ENCODE assay signal across 17 cellular contexts in genomic region chr4:61527886-61528285, GRCh38.
DNase-seq lines count a peak whose midpoint lies in the region; ATAC-seq, FAIRE-seq and TF ChIP-seq lines count a peak whose summit lies in the region.
"Had no signal": no experiment of that assay in that cellular context is flagged by ENCODE, and none has a peak within 500 bp of the region (broad histone marks: within the 10 kb centered on the region; RNA-seq: fewer than 3 reads in every experiment).

No MANE protein-coding gene starts in this region.

- H3K27me3 Mint-ChIP-seq in astrocyte (ENCODE audit: low read depth, unreplicated experiment) = no peaks in the 10 kb centered on the region
- H3K27me3 Mint-ChIP-seq in naive thymus-derived CD8-positive, alpha-beta T cell = no peaks in the 10 kb centered on the region
- H3K27me3 Mint-ChIP-seq: CD8-positive, alpha-beta memory T cell had no signal

- no peak for DNase-seq in HepG2 (ENCODE audit: low spot score)
- DNase-seq in right lobe of liver = no peak
- DNase-seq in astrocyte (ENCODE audit: low read depth) = peak; percentile 55
- peak; percentile 11 for DNase-seq in iris pigment epithelial cell (ENCODE audit: low read depth)
- no peak for DNase-seq in naive thymus-derived CD8-positive, alpha-beta T cell
- DNase-seq in SIG-M5 (lab: John Stamatoyannopoulos, UW) = no peak
- DNase-seq in NCI-H1417 (lab: John Stamatoyannopoulos, UW) = no peak
- DNase-seq: AML-193; Caco-2; CD8-positive, alpha-beta memory T cell; DND-41; IMR-90 had no signal

- no peak for TF ChIP-seq CTCF in HepG2 (CRISPR knock-in tag; IDR thresholded peaks at IDR 0.05)
- TF ChIP-seq CTCF in right lobe of liver (IDR thresholded peaks at IDR 0.05) = no peak
- no peak for TF ChIP-seq CTCF in astrocyte (IDR thresholded peaks at IDR 0.05; ENCODE audit: insufficient read depth, low read depth, low read length)

- CTCF ChIA-PET in HepG2 (lab: Yijun Ruan, JAX; ENCODE audit: low intra/inter-chr PET ratio, low total read pairs) = no interaction called here

- BruUV-seq in HepG2 (replicated peaks; lab: Mats Ljungman, UMichigan) = no TSS peak

- H2AFZ ChIP-seq in HepG2 (ENCODE audit: low read length) (no peak overlapping the region), astrocyte (ENCODE audit: low read depth, low read length) (no peak overlapping the region)

- TF ChIP-seq EP300 in HepG2 (IDR thresholded peaks at IDR 0.05; ENCODE audit: low read depth in 2 of 2, low read length in 2 of 2) (no peak), HepG2 (CRISPR knock-in tag; IDR thresholded peaks at IDR 0.05; ENCODE audit: borderline replicate concordance) (no peak)

- H3K27ac ChIP-seq in HepG2 (ENCODE audit: extremely low read length, insufficient read depth, low read length) (no peak overlapping the region), right lobe of liver (no peak overlapping the region), astrocyte (ENCODE audit: low read depth, low read length) (no peak overlapping the region)
- H3K27ac ChIP-seq: 22Rv1, BLaER1, HL-60 had no signal

- intact Hi-C loops in HepG2 (cut with micrococcal nuclease; ENCODE audit: unreplicated experiment) (no loop called here), right lobe of liver (cut with DNase I) (no loop called here)

- no peak overlapping the region for H3K4me3 Mint-ChIP-seq in astrocyte (ENCODE audit: unreplicated experiment)
- no peak overlapping the region for H3K4me3 Mint-ChIP-seq in naive thymus-derived CD8-positive, alpha-beta T cell
- H3K4me3 Mint-ChIP-seq: CD8-positive, alpha-beta memory T cell had no signal

- H3K36me3 ChIP-seq in HepG2 (replicated peaks in 1 of 2; ENCODE audit: control insufficient read depth in 1 of 2, insufficient read depth in 2 of 2, low read length in 2 of 2) (no peaks in the 10 kb centered on the region), right lobe of liver (no peaks in the 10 kb centered on the region), astrocyte (ENCODE audit: insufficient read depth, low read length) (no peaks in the 10 kb centered on the region)
- H3K36me3 ChIP-seq: BLaER1 had no signal

- FAIRE-seq in HepG2 (lab: Jason Lieb, UNC) (no peak), astrocyte (lab: Jason Lieb, UNC) (no peak)

- H3K4me1 Mint-ChIP-seq in astrocyte (ENCODE audit: low read depth, unreplicated experiment) = peaks cover 21% of the 10 kb centered on the region
- H3K4me1 Mint-ChIP-seq in naive thymus-derived CD8-positive, alpha-beta T cell = no peaks in the 10 kb centered on the region
- H3K4me1 Mint-ChIP-seq: CD8-positive, alpha-beta memory T cell had no signal

- H3K79me2 ChIP-seq in HepG2 (ENCODE audit: insufficient read depth, low read length) (no peaks in the 10 kb centered on the region), astrocyte (ENCODE audit: insufficient read depth, low read length) (no peaks in the 10 kb centered on the region)

- no peak for TF ChIP-seq RAD21 in HepG2 (CRISPR knock-in tag; IDR thresholded peaks at IDR 0.05)

- H3K36me3 Mint-ChIP-seq in astrocyte (ENCODE audit: low read depth, unreplicated experiment) = no peaks in the 10 kb centered on the region
- H3K36me3 Mint-ChIP-seq in naive thymus-derived CD8-positive, alpha-beta T cell = no peaks in the 10 kb centered on the region
- H3K36me3 Mint-ChIP-seq: CD8-positive, alpha-beta memory T cell had no signal

- H4K20me1 ChIP-seq in HepG2 (ENCODE audit: insufficient read depth, low read length) (no peaks in the 10 kb centered on the region), astrocyte (ENCODE audit: insufficient read depth, low read length) (no peaks in the 10 kb centered on the region)
- H4K20me1 ChIP-seq: BLaER1 had no signal

- H3K4me1 ChIP-seq in HepG2 (ENCODE audit: insufficient read depth, low read length) = 0 out of 2 replicates have a peak, but pooled peaks cover 10% of the 10 kb centered on the region
- no peaks in the 10 kb centered on the region for H3K4me1 ChIP-seq in right lobe of liver
- peaks cover 6% of the 10 kb centered on the region for H3K4me1 ChIP-seq in astrocyte (ENCODE audit: insufficient read depth, low read length)

- H3K27me3 ChIP-seq in HepG2 (ENCODE audit: control insufficient read depth in 1 of 2, insufficient read depth in 2 of 2, low read length in 2 of 2) (no peaks in the 10 kb centered on the region), right lobe of liver (no peaks in the 10 kb centered on the region), astrocyte (ENCODE audit: insufficient read depth, low read length) (no peaks in the 10 kb centered on the region)
- H3K27me3 ChIP-seq: BLaER1 had no signal

- H3K9me3 Mint-ChIP-seq in astrocyte (ENCODE audit: unreplicated experiment) = no peaks in the 10 kb centered on the region
- H3K9me3 Mint-ChIP-seq in naive thymus-derived CD8-positive, alpha-beta T cell = peaks cover 1 to 28% (median 7%) of the 10 kb centered on the region in 9 donors

- H3K9me3 ChIP-seq in HepG2 (ENCODE audit: low read length) (no peaks in the 10 kb centered on the region), right lobe of liver (no peaks in the 10 kb centered on the region), astrocyte (ENCODE audit: insufficient read depth, low read depth, low read length) (no peaks in the 10 kb centered on the region)
- H3K9me3 ChIP-seq: BLaER1, Caco-2 had no signal

- no peak overlapping the region for H3K27ac Mint-ChIP-seq in astrocyte (ENCODE audit: unreplicated experiment)
- no peak overlapping the region for H3K27ac Mint-ChIP-seq in naive thymus-derived CD8-positive, alpha-beta T cell
- H3K27ac Mint-ChIP-seq: CD8-positive, alpha-beta memory T cell had no signal

- ATAC-seq in HepG2 (no peak), right lobe of liver (no peak), esophagus mucosa (no peak)
- ATAC-seq in naive thymus-derived CD8-positive, alpha-beta T cell = no peak
- ATAC-seq: HCT116 had no signal

- H3K4me2 ChIP-seq in HepG2 (ENCODE audit: low read depth, low read length) (no peak overlapping the region), astrocyte (ENCODE audit: low read length) (peak overlapping the region; percentile 20)
- H3K4me2 ChIP-seq: BLaER1 had no signal

- H3K4me3 ChIP-seq in HepG2 (replicated peaks in 1 of 3; ENCODE audit: insufficient read depth in 1 of 3, low read depth in 2 of 3, low read length in 3 of 3) (no peak overlapping the region), right lobe of liver (no peak overlapping the region), astrocyte (ENCODE audit: insufficient read depth, low read depth, low read length) (no peak overlapping the region)
- H3K4me3 ChIP-seq: BLaER1 had no signal

- WGBS in HepG2 (ENCODE audit: low lambda C conversion rate) = 15% methylated on average over 4 of the region's 4 CpGs
- WGBS in right lobe of liver (ENCODE audit: insufficient coverage, low coverage, low lambda C conversion rate, missing lambda C conversion rate) = 72% methylated on average over 4 of the region's 4 CpGs

- H3K9ac ChIP-seq in HepG2 (ENCODE audit: insufficient read depth, low read depth, low read length) (no peak overlapping the region), astrocyte (ENCODE audit: low read length) (no peak overlapping the region)
- H3K9ac ChIP-seq: BLaER1 had no signal

- POLR2A ChIA-PET in HepG2 (lab: Yijun Ruan, JAX) = no interaction called here
- POLR2A ChIA-PET in naive thymus-derived CD8-positive, alpha-beta T cell (lab: Charles Lee) = no interaction called here

- in situ Hi-C loops in HepG2 (cut with HindIII; ENCODE audit: extremely low pct_ligation_motif_present, low pct_unique_long_range_greater_than_20kb) = no loop called here

- TF ChIP-seq POLR2A in HepG2 (IDR thresholded peaks at IDR 0.05; ENCODE audit: insufficient read depth in 1 of 2, low read depth in 2 of 2, low read length in 2 of 2) (no peak), right lobe of liver (IDR thresholded peaks at IDR 0.05) (no peak)

TF ChIP-seq in HepG2, 621 proteins besides CTCF, POLR2A, EP300 and RAD21:
- peak; percentile 25; the same call in 1 of the 2 replicates for TF ChIP-seq CREB1 (IDR thresholded peaks at IDR 0.05)
- no peak for TF ChIP-seq CREB1 (CRISPR knock-in tag; IDR thresholded peaks at IDR 0.05)
- no peak for TF ChIP-seq MBD4 (IDR thresholded peaks at IDR 0.05; ENCODE audit: borderline replicate concordance, low read length)

Comparison
In these comparisons a context has a peak if more than half of its experiments do, and no peak if none do; other contexts are left out.
1. DNase-seq: peak in astrocyte (single experiment) and iris pigment epithelial cell (single experiment); none in HepG2 (single experiment), right lobe of liver (0 of 3), naive thymus-derived CD8-positive, alpha-beta T cell (0 of 10), SIG-M5 (single experiment) and NCI-H1417 (0 of 3).